11 cellular contexts compared by ENCODE assay signal in genomic region chr7:771241-772004, GRCh38. TPM values are rescaled to one million over a fixed set of nuclear protein-coding genes. Genes with fewer than 3 reads are reported as not detected.
DNase-seq lines count a peak whose midpoint lies in the region; ATAC-seq and TF ChIP-seq lines count a peak whose summit lies in the region.
"Had no signal": no experiment of that assay in that cellular context is flagged by ENCODE, and none has a peak within 500 bp of the region (broad histone marks: within the 10 kb centered on the region; RNA-seq: fewer than 3 reads in every experiment).

No MANE protein-coding gene starts in this region.

- peak; percentile 62 to 78 (median 64) for ATAC-seq in right lobe of liver
- no peak for ATAC-seq in activated CD8-positive, alpha-beta T cell treated with anti-CD3 and anti-CD28 coated beads for 36 hours

- TF ChIP-seq POLR2A in esophagus muscularis mucosa (IDR thresholded peaks at IDR 0.05; ENCODE audit: low read depth) (no peak), right lobe of liver (IDR thresholded peaks at IDR 0.05) (no peak), spleen (IDR thresholded peaks at IDR 0.05) (no peak)

- intact Hi-C loops in esophagus muscularis mucosa (cut with DNase I) (loop anchor here (5.0 to 10.0 kb wide), 2 partner anchors 107 to 254 kb away; partner anchors contain the start of gene PDGFA), right lobe of liver (cut with DNase I) (loop anchor here in 1 of 2 donors (5.0 kb wide), 1 partner anchor 449 kb away; no protein-coding TSS in a partner anchor), spleen (cut with DNase I; ENCODE audit: low total_unique reads) (loop anchor here (5.0 kb wide), 1 partner anchor 449 kb away; no protein-coding TSS in a partner anchor)
- intact Hi-C loops in activated CD8-positive, alpha-beta T cell treated with anti-CD3 and anti-CD28 coated beads for 36 hours (cut with micrococcal nuclease), result loop anchor here (5.0 kb wide), 1 partner anchor 449 kb away; no protein-coding TSS in a partner anchor

- H3K27ac ChIP-seq in esophagus muscularis mucosa (replicated peaks in 1 of 4), result peak overlapping the region; percentile 86 to 87 (median 86)
- peak overlapping the region in 2 of 3 donors; percentile 5 to 24 for H3K27ac ChIP-seq in right lobe of liver
- H3K27ac ChIP-seq in spleen, result peak overlapping the region; percentile 41 to 83 (median 70)

- H3K4me1 ChIP-seq in esophagus muscularis mucosa (peaks cover 27 to 47% (median 40%) of the 10 kb centered on the region in 4 donors), right lobe of liver (no peaks in the 10 kb centered on the region), spleen (peaks cover 0 to 31% (median 20%) of the 10 kb centered on the region in 6 donors)

- H3K36me3 ChIP-seq in esophagus muscularis mucosa (peaks cover 0 to 58% (median 38%) of the 10 kb centered on the region in 4 donors), right lobe of liver (peaks cover 0 to 2% (median under 1%) of the 10 kb centered on the region in 4 donors), spleen (peaks cover 0 to 84% (median 9%) of the 10 kb centered on the region in 6 donors)

- H3K36me3 Mint-ChIP-seq in activated CD8-positive, alpha-beta T cell treated with anti-CD3 and anti-CD28 coated beads for 36 hours (ENCODE audit: low read depth), result peaks cover 20% of the 10 kb centered on the region

- no peaks in the 10 kb centered on the region for H3K9me3 Mint-ChIP-seq in activated CD8-positive, alpha-beta T cell treated with anti-CD3 and anti-CD28 coated beads for 36 hours
- H3K9me3 Mint-ChIP-seq: T-cell had no signal

- H3K27ac Mint-ChIP-seq in activated CD8-positive, alpha-beta T cell treated with anti-CD3 and anti-CD28 coated beads for 36 hours, result no peak overlapping the region
- H3K27ac Mint-ChIP-seq: T-cell had no signal

- H3K4me3 Mint-ChIP-seq in activated CD8-positive, alpha-beta T cell treated with anti-CD3 and anti-CD28 coated beads for 36 hours, result no peak overlapping the region
- H3K4me3 Mint-ChIP-seq: T-cell had no signal

- DNase-seq in GM04504 (ENCODE audit: low read depth) (peak; percentile 6), esophagus muscularis mucosa (ENCODE audit: extremely low spot score) (peak; percentile 94), right lobe of liver (no peak), spleen (no peak), cerebellar nuclear complex (lab: John Stamatoyannopoulos, UW) (no peak), occipital lobe (lab: John Stamatoyannopoulos, UW) (no peak), HuH-7 (ENCODE audit: low spot score) (no peak)
- DNase-seq in activated CD8-positive, alpha-beta T cell treated with anti-CD3 and anti-CD28 coated beads for 36 hours, result no peak
- DNase-seq: anterior cingulate cortex, NCI-H524 treated with DMSO at 0.1 percent for 48 hours, T-cell had no signal

- WGBS in esophagus muscularis mucosa, result 27% methylated on average over 24 of the region's 24 CpGs
- WGBS in right lobe of liver (ENCODE audit: insufficient coverage, low coverage, low lambda C conversion rate, missing lambda C conversion rate), result 47% methylated on average over 6 of the region's 24 CpGs
- WGBS in spleen, 5 donors, result 45 to 56% (median 49%) methylated on average over 22 to 24 of the region's 24 CpGs

- no peaks in the 10 kb centered on the region for H3K4me1 Mint-ChIP-seq in activated CD8-positive, alpha-beta T cell treated with anti-CD3 and anti-CD28 coated beads for 36 hours (ENCODE audit: low read depth)

- POLR2A ChIA-PET in activated CD8-positive, alpha-beta T cell treated with anti-CD3 and anti-CD28 coated beads for 36 hours (lab: Charles Lee), result interaction anchor here (1.1 kb wide), 1 partner anchor 10 kb away, joined by 3 read pairs; no protein-coding TSS in a partner anchor

- no peaks in the 10 kb centered on the region for H3K27me3 Mint-ChIP-seq in activated CD8-positive, alpha-beta T cell treated with anti-CD3 and anti-CD28 coated beads for 36 hours
- H3K27me3 Mint-ChIP-seq: T-cell had no signal

- TF ChIP-seq CTCF in esophagus muscularis mucosa (IDR thresholded peaks at IDR 0.05), result peak in 1 of 3 experiments; percentile 11
- no peak for TF ChIP-seq CTCF in right lobe of liver (IDR thresholded peaks at IDR 0.05)
- peak in 1 of 11 experiments; percentile 15 for TF ChIP-seq CTCF in spleen (IDR thresholded peaks at IDR 0.05 in 8 of 11, conservative IDR thresholded peaks at IDR 0.05 in 3 of 11)
- TF ChIP-seq CTCF in activated CD8-positive, alpha-beta T cell treated with anti-CD3 and anti-CD28 coated beads for 36 hours (IDR thresholded peaks at IDR 0.05), result no peak

- peak overlapping the region; percentile 3 to 23 (median 10) for H3K4me3 ChIP-seq in esophagus muscularis mucosa
- H3K4me3 ChIP-seq in right lobe of liver, result no peak overlapping the region
- no peak overlapping the region for H3K4me3 ChIP-seq in spleen

- H3K27me3 ChIP-seq in esophagus muscularis mucosa (no peaks in the 10 kb centered on the region), right lobe of liver (no peaks in the 10 kb centered on the region), spleen (replicated peaks in 1 of 7) (no peaks in the 10 kb centered on the region)

- no peak for TF ChIP-seq EP300 in esophagus muscularis mucosa (IDR thresholded peaks at IDR 0.05)

- CTCF ChIA-PET in activated CD8-positive, alpha-beta T cell treated with anti-CD3 and anti-CD28 coated beads for 36 hours (lab: Charles Lee), result interaction anchor here (0.6 to 3.4 kb wide), 3 partner anchors 188 to 455 kb away, joined by 3 to 11 read pairs (median 3); no protein-coding TSS in a partner anchor

- H3K9me3 ChIP-seq in esophagus muscularis mucosa, result no peaks in the 10 kb centered on the region
- no peaks in the 10 kb centered on the region for H3K9me3 ChIP-seq in right lobe of liver
- no peaks in the 10 kb centered on the region for H3K9me3 ChIP-seq in spleen

RNA-seq across cellular contexts. Expression of gene PRKAR1B, which starts 44.3 kb away (rescaled TPM):
- 10 to 100 TPM; 15.4 to 46.9 (median 31.4) TPM for total RNA-seq in esophagus muscularis mucosa
- 10 to 100 TPM in 3 of 6 experiments, 1 to 10 TPM in 3; 4.7 to 20.8 (median 11.3) TPM for total RNA-seq in right lobe of liver
- total RNA-seq in spleen, result 10 to 100 TPM; 20.8 to 39.5 (median 23.8) TPM
- polyA plus RNA-seq in spleen, result 10 to 100 TPM in 2 of 3 donors, 1 to 10 TPM in 1; 9.9 to 30.2 (median 13.9) TPM
- 10 to 100 TPM; 48.7 to 49.9 TPM for total RNA-seq in activated CD8-positive, alpha-beta T cell treated with anti-CD3 and anti-CD28 coated beads for 36 hours
- 81.9 TPM for total RNA-seq in occipital lobe

RNA-seq across cellular contexts. Expression of gene DNAAF5, which starts 44.9 kb away (rescaled TPM):
- total RNA-seq in esophagus muscularis mucosa, result 10 to 100 TPM; 21.2 to 32.7 (median 29.4) TPM
- total RNA-seq in right lobe of liver, result 10 to 100 TPM in 5 of 6 experiments, 1 to 10 TPM in 1; 9.5 to 22.8 (median 10.5) TPM
- 10 to 100 TPM; 13.7 to 22.4 (median 21.2) TPM for total RNA-seq in spleen
- 1 to 10 TPM; 7.5 to 8.4 (median 7.7) TPM for polyA plus RNA-seq in spleen
- total RNA-seq in activated CD8-positive, alpha-beta T cell treated with anti-CD3 and anti-CD28 coated beads for 36 hours, result 10 to 100 TPM; 36.4 to 36.8 TPM
- total RNA-seq in occipital lobe, result 7.0 TPM

Comparison
In these comparisons a context has a peak if more than half of its experiments do, and no peak if none do; other contexts are left out.
1. DNase-seq: peak in GM04504 (single experiment) and esophagus muscularis mucosa (single experiment); none in right lobe of liver (0 of 3), spleen (single experiment), cerebellar nuclear complex (0 of 2), activated CD8-positive, alpha-beta T cell treated with anti-CD3 and anti-CD28 coated beads for 36 hours (single experiment), occipital lobe (single experiment) and HuH-7 (single experiment).
2. H3K27ac ChIP-seq: peak in every context shown above with its lines; median percentile 86 in esophagus muscularis mucosa; 70 in spleen; 14 in right lobe of liver.
3. H3K4me3 ChIP-seq: peak in esophagus muscularis mucosa (4 of 4); none in right lobe of liver (0 of 3) and spleen (0 of 8).